15 cellular contexts compared by ENCODE assay signal in the genomic region with DNA sequence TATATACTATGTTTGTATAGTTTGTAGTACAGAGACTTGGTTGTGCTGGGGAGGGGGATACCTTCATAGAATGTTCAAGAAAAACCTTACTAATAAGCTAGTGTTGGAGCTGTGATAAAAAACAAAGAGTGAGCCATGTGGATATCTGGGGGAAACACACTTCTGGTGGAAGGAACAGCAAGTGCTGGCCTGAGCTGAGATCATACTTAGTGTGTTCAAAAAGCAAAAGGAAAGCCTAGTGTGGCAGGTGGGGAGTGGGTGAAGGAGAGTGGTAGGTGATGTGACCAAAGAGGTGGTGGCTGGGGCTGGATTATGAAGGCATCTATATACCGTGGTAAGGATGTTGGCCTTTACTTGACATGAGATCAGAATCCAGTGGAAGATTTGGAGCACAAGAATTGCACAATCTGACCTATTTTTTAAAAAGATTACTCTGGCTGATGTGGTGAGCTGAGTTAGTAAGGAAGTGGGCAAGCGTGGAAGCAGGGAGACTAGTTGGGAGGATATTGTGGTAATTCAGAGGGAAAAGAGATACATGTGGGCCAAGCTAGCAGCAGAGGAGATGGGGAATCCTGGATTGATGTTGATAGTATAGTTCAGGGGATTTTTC. TPM values are rescaled to one million over a fixed set of nuclear protein-coding genes. Genes with fewer than 3 reads are reported as not detected.
DNase-seq lines count a peak whose midpoint lies in the region; ATAC-seq, FAIRE-seq and TF ChIP-seq lines count a peak whose summit lies in the region.
"Had no signal": no experiment of that assay in that cellular context is flagged by ENCODE, and none has a peak within 500 bp of the region (broad histone marks: within the 10 kb centered on the region; RNA-seq: fewer than 3 reads in every experiment).

No MANE protein-coding gene starts in this region.

- H3K27me3 ChIP-seq in breast epithelium (no peaks in the 10 kb centered on the region), HepG2 (ENCODE audit: control insufficient read depth in 1 of 2, insufficient read depth in 2 of 2, low read length in 2 of 2) (no peaks in the 10 kb centered on the region), uterus (no peaks in the 10 kb centered on the region)
- H3K27me3 ChIP-seq: foreskin keratinocyte had no signal

- H4K20me1 ChIP-seq in HepG2 (ENCODE audit: insufficient read depth, low read length): no peaks in the 10 kb centered on the region

- no peak overlapping the region for H3K27ac Mint-ChIP-seq in MCF 10A (ENCODE audit: low read depth, unreplicated experiment)
- no peak overlapping the region for H3K27ac Mint-ChIP-seq in stimulated activated naive CD8-positive, alpha-beta T cell treated with anti-CD3 and anti-CD28 coated beads, Interleukin-15, amount 100 ng/mL, for 72 hours

- no peaks in the 10 kb centered on the region for H3K36me3 ChIP-seq in breast epithelium
- no peaks in the 10 kb centered on the region for H3K36me3 ChIP-seq in HepG2 (replicated peaks in 1 of 2; ENCODE audit: control insufficient read depth in 1 of 2, insufficient read depth in 2 of 2, low read length in 2 of 2)
- H3K36me3 ChIP-seq in uterus: no peaks in the 10 kb centered on the region
- H3K36me3 ChIP-seq: prostate gland had no signal

- no peak overlapping the region for H3K4me2 ChIP-seq in HepG2 (ENCODE audit: low read depth, low read length)

- CTCF ChIA-PET in MCF 10A (lab: Yijun Ruan, JAX): interaction anchor here (0.7 to 1.7 kb wide), 4 partner anchors 11 to 233 kb away, joined by 3 to 7 read pairs (median 4); no protein-coding TSS in a partner anchor
- CTCF ChIA-PET in HepG2 (lab: Yijun Ruan, JAX; ENCODE audit: low intra/inter-chr PET ratio, low total read pairs): no interaction called here

- WGBS in HepG2 (ENCODE audit: low lambda C conversion rate): 35% methylated on average over 2 of the region's 2 CpGs

- POLR2A ChIA-PET in MCF 10A (lab: Yijun Ruan, JAX) (no interaction called here), HepG2 (lab: Yijun Ruan, JAX) (no interaction called here)

- H3K27me3 Mint-ChIP-seq in MCF 10A (ENCODE audit: insufficient read depth, unreplicated experiment): no peaks in the 10 kb centered on the region
- H3K27me3 Mint-ChIP-seq in stimulated activated naive CD8-positive, alpha-beta T cell treated with anti-CD3 and anti-CD28 coated beads, Interleukin-15, amount 100 ng/mL, for 72 hours: peaks cover 11% of the 10 kb centered on the region

- no peaks in the 10 kb centered on the region for H3K79me2 ChIP-seq in HepG2 (ENCODE audit: insufficient read depth, low read length)

- H3K27ac ChIP-seq in breast epithelium (peak overlapping the region; percentile 29 to 50), HepG2 (ENCODE audit: extremely low read length, insufficient read depth, low read length) (no peak overlapping the region), uterus (peak overlapping the region; percentile 39 to 55)
- H3K27ac ChIP-seq: foreskin keratinocyte, prostate gland had no signal

- H3K4me3 ChIP-seq in breast epithelium: no peak overlapping the region
- H3K4me3 ChIP-seq in HepG2 (replicated peaks in 1 of 3; ENCODE audit: insufficient read depth in 1 of 3, low read depth in 2 of 3, low read length in 3 of 3): no peak overlapping the region
- H3K4me3 ChIP-seq in uterus: no peak overlapping the region
- H3K4me3 ChIP-seq: prostate gland had no signal

- no peak overlapping the region for H3K4me3 Mint-ChIP-seq in MCF 10A (ENCODE audit: unreplicated experiment)
- H3K4me3 Mint-ChIP-seq in stimulated activated naive CD8-positive, alpha-beta T cell treated with anti-CD3 and anti-CD28 coated beads, Interleukin-15, amount 100 ng/mL, for 72 hours: no peak overlapping the region

- no peaks in the 10 kb centered on the region for H3K4me1 Mint-ChIP-seq in MCF 10A (ENCODE audit: insufficient read depth, unreplicated experiment)
- H3K4me1 Mint-ChIP-seq in stimulated activated naive CD8-positive, alpha-beta T cell treated with anti-CD3 and anti-CD28 coated beads, Interleukin-15, amount 100 ng/mL, for 72 hours: no peaks in the 10 kb centered on the region

- no peak for TF ChIP-seq CTCF in breast epithelium (IDR thresholded peaks at IDR 0.05)
- TF ChIP-seq CTCF in MCF 10A (IDR thresholded peaks at IDR 0.05; ENCODE audit: unreplicated experiment): no peak
- no peak for TF ChIP-seq CTCF in HepG2 (CRISPR knock-in tag; IDR thresholded peaks at IDR 0.05)
- no peak for TF ChIP-seq CTCF in uterus (IDR thresholded peaks at IDR 0.05)

- H3K9me3 ChIP-seq in breast epithelium (no peaks in the 10 kb centered on the region), HepG2 (ENCODE audit: low read length) (no peaks in the 10 kb centered on the region), uterus (no peaks in the 10 kb centered on the region)
- H3K9me3 ChIP-seq: prostate gland had no signal

- no peaks in the 10 kb centered on the region for H3K36me3 Mint-ChIP-seq in MCF 10A (ENCODE audit: insufficient read depth, unreplicated experiment)

- in situ Hi-C loops in HepG2 (cut with HindIII; ENCODE audit: extremely low pct_ligation_motif_present, low pct_unique_long_range_greater_than_20kb): no loop called here

- no peak overlapping the region for H2AFZ ChIP-seq in HepG2 (ENCODE audit: low read length)

- H3K4me1 ChIP-seq in breast epithelium (peaks cover 0 to 3% of the 10 kb centered on the region in 2 donors), HepG2 (ENCODE audit: insufficient read depth, low read length) (no peaks in the 10 kb centered on the region), uterus (peaks cover 9 to 12% of the 10 kb centered on the region in 2 donors)
- H3K4me1 ChIP-seq: foreskin keratinocyte, prostate gland had no signal

- ATAC-seq in HepG2: no peak
- no peak for ATAC-seq in GM21360 (IDR thresholded peaks at IDR 0.05; ENCODE audit: unreplicated experiment)
- ATAC-seq in stimulated activated naive CD8-positive, alpha-beta T cell treated with anti-CD3 and anti-CD28 coated beads, Interleukin-15, amount 100 ng/mL, for 72 hours: no peak
- ATAC-seq: foreskin keratinocyte had no signal

- no peak for TF ChIP-seq POLR2A in breast epithelium (IDR thresholded peaks at IDR 0.05)
- no peak for TF ChIP-seq POLR2A in HepG2 (IDR thresholded peaks at IDR 0.05; ENCODE audit: insufficient read depth in 1 of 2, low read depth in 2 of 2, low read length in 2 of 2)
- no peak for TF ChIP-seq POLR2A in uterus (IDR thresholded peaks at IDR 0.05)

- TF ChIP-seq RAD21 in HepG2 (CRISPR knock-in tag; IDR thresholded peaks at IDR 0.05): no peak

- no peak for FAIRE-seq in HepG2 (lab: Jason Lieb, UNC)
- FAIRE-seq: G401.6 had no signal

- H3K9ac ChIP-seq in HepG2 (ENCODE audit: insufficient read depth, low read depth, low read length): no peak overlapping the region

- DNase-seq in breast epithelium (ENCODE audit: low spot score in 2 of 2) (no peak), MCF 10A (ENCODE audit: unreplicated experiment) (no peak), fibroblast of gingiva (ENCODE audit: low read depth) (peak; percentile 50), HepG2 (ENCODE audit: low spot score) (no peak), uterus (no peak), HuH-7.5 (ENCODE audit: low spot score) (no peak)
- no peak for DNase-seq in stimulated activated naive CD8-positive, alpha-beta T cell treated with anti-CD3 and anti-CD28 coated beads, Interleukin-15, amount 100 ng/mL, for 72 hours
- DNase-seq: 8988T; activated CD4-positive, alpha-beta T cell treated with anti-CD3 and anti-CD28 coated beads for 4 hours; foreskin keratinocyte; NCI-H2081 treated with DMSO at 0.1 percent for 48 hours; T-helper 2 cell had no signal

- peaks cover 5% of the 10 kb centered on the region for H3K9me3 Mint-ChIP-seq in MCF 10A (ENCODE audit: unreplicated experiment)
- H3K9me3 Mint-ChIP-seq in stimulated activated naive CD8-positive, alpha-beta T cell treated with anti-CD3 and anti-CD28 coated beads, Interleukin-15, amount 100 ng/mL, for 72 hours: peaks cover 5 to 22% of the 10 kb centered on the region in 2 donors

- BruUV-seq in MCF 10A (replicated peaks; lab: Mats Ljungman, UMichigan) (no TSS peak), HepG2 (replicated peaks; lab: Mats Ljungman, UMichigan) (no TSS peak)

- intact Hi-C loops in breast epithelium (cut with DNase I; ENCODE audit: low total_unique reads): no loop called here
- intact Hi-C loops in MCF 10A (cut with micrococcal nuclease): no loop called here
- intact Hi-C loops in HepG2 (cut with micrococcal nuclease; ENCODE audit: unreplicated experiment): no loop called here
- intact Hi-C loops in uterus (cut with DNase I; ENCODE audit: low total_unique reads): no loop called here

- no peak for TF ChIP-seq EP300 in HepG2 (IDR thresholded peaks at IDR 0.05; ENCODE audit: low read depth in 2 of 2, low read length in 2 of 2)
- TF ChIP-seq EP300 in HepG2 (CRISPR knock-in tag; IDR thresholded peaks at IDR 0.05; ENCODE audit: borderline replicate concordance): no peak

RNA-seq across cellular contexts. Expression of gene PALM2AKAP2, which starts 26.6 kb away (rescaled TPM):
- total RNA-seq in breast epithelium (10 to 100 TPM in 1 of 3 donors, 1 to 10 TPM in 2; 6.4 to 41.4 (median 8.8) TPM), MCF 10A (2022) (5.3 and 9.1 TPM in 2 replicates), HepG2 (2016; rRNA removed; fragmentation: Illumina TruSeq; extraction: Trizol) (1.5 and 1.8 TPM in 2 replicates), uterus (10 to 100 TPM in 3 of 4 donors, 1 to 10 TPM in 1; 2.1 to 49.5 (median 26.3) TPM)
- 0.18 TPM in 1 of 2 replicates, not detected in the other for total RNA-seq in HepG2 (2016; cell fraction: cytosol; rRNA removed; fragmentation: Illumina TruSeq; extraction: Trizol; ENCODE audit: low read depth)
- total RNA-seq in HepG2 (2016; cell fraction: insoluble cytoplasmic fraction; rRNA removed; fragmentation: Illumina TruSeq; extraction: Trizol): 1.1 and 1.7 TPM in 2 replicates
- 0.56 and 1.2 TPM in 2 replicates for total RNA-seq in HepG2 (2016; cell fraction: membrane; rRNA removed; fragmentation: Illumina TruSeq; extraction: Trizol)
- total RNA-seq in HepG2 (2016; cell fraction: nucleus; rRNA removed; fragmentation: Illumina TruSeq; extraction: Trizol): 0.34 and 0.87 TPM in 2 replicates
- 0.14 and 0.25 TPM in 2 replicates for polyA plus RNA-seq in HepG2 (2011; rRNA removed)
- polyA plus RNA-seq in HepG2 (2011; cell fraction: cytosol; rRNA removed): 0.11 and 0.24 TPM in 2 replicates
- 0.16 and 0.31 TPM in 2 replicates for polyA plus RNA-seq in HepG2 (2011; cell fraction: nucleus; rRNA removed)
- polyA plus RNA-seq in HepG2 (2012): 0.63 and 0.75 TPM in 2 replicates
- polyA plus RNA-seq in HepG2 (2016; cell fraction: cytosol; fragmentation: Illumina TruSeq; extraction: Trizol; ENCODE audit: low read depth): not detected in 2 replicates
- polyA plus RNA-seq in HepG2 (2016; cell fraction: insoluble cytoplasmic fraction; fragmentation: Illumina TruSeq; extraction: Trizol; ENCODE audit: low read depth): 0.19 TPM in 1 of 2 replicates, not detected in the other
- polyA plus RNA-seq in HepG2 (2016; cell fraction: membrane; fragmentation: Illumina TruSeq; extraction: Trizol; ENCODE audit: low read depth): not detected in 2 replicates
- 0.26 and 0.41 TPM in 2 replicates for polyA plus RNA-seq in HepG2 (2016; cell fraction: nucleus; fragmentation: Illumina TruSeq; extraction: Trizol; ENCODE audit: insufficient read depth, low read depth)
- 0.04 TPM in 1 of 2 replicates, not detected in the other for polyA minus RNA-seq in HepG2 (2011; rRNA and poly(A)+ RNA removed; ENCODE audit: low replicate concordance)
- 0.20 and 0.88 TPM in 2 replicates for polyA minus RNA-seq in HepG2 (2011; cell fraction: cytosol; rRNA and poly(A)+ RNA removed)
- 0.87 and 1.5 TPM in 2 replicates for polyA minus RNA-seq in HepG2 (2011; cell fraction: nucleus; rRNA and poly(A)+ RNA removed)
- polyA plus RNA-seq: foreskin keratinocyte had no signal
